ENCODE assay signal across 14 cellular contexts in genomic region chr7:158730383-158731055, GRCh38. TPM values are rescaled to one million over a fixed set of nuclear protein-coding genes. Genes with fewer than 3 reads are reported as not detected.
DNase-seq lines count a peak whose midpoint lies in the region; ATAC-seq and TF ChIP-seq lines count a peak whose summit lies in the region.
"Had no signal": no experiment of that assay in that cellular context is flagged by ENCODE, and none has a peak within 500 bp of the region (broad histone marks: within the 10 kb centered on the region; RNA-seq: fewer than 3 reads in every experiment).

No MANE protein-coding gene starts in this region.

- H3K9me3 Mint-ChIP-seq in H9, result no peaks in the 10 kb centered on the region
- no peaks in the 10 kb centered on the region for H3K9me3 Mint-ChIP-seq in activated CD4-positive, alpha-beta memory T cell treated with anti-CD3 and anti-CD28 coated beads for 36 hours
- H3K9me3 Mint-ChIP-seq in osteocyte (ENCODE audit: unreplicated experiment), result peaks cover under 1% of the 10 kb centered on the region

- peak; percentile 37 for TF ChIP-seq EP300 in esophagus muscularis mucosa (IDR thresholded peaks at IDR 0.05)

- H2BK12ac ChIP-seq in H9 (ENCODE audit: insufficient read length, low read depth, low read length), result no peak overlapping the region

- no peak for TF ChIP-seq POLR2A in esophagus muscularis mucosa (IDR thresholded peaks at IDR 0.05; ENCODE audit: low read depth)

- H3K9me3 ChIP-seq in H9 (ENCODE audit: control insufficient read depth, low read depth, low read length) (no peaks in the 10 kb centered on the region), esophagus muscularis mucosa (no peaks in the 10 kb centered on the region)
- H3K9me3 ChIP-seq: thoracic aorta had no signal

- TF ChIP-seq CTCF in H9 (conservative IDR thresholded peaks at IDR 0.05) (no peak), esophagus muscularis mucosa (IDR thresholded peaks at IDR 0.05) (no peak), osteocyte (IDR thresholded peaks at IDR 0.05) (no peak), foreskin keratinocyte (conservative IDR thresholded peaks at IDR 0.05) (no peak)

- no peak overlapping the region for H3K18ac ChIP-seq in H9 (ENCODE audit: insufficient read length, low read depth, low read length)

- no peak overlapping the region for H4K8ac ChIP-seq in H9 (replicated peaks; ENCODE audit: insufficient read length, low read depth, low read length)

- no peak overlapping the region for H3K4me2 ChIP-seq in H9 (ENCODE audit: insufficient read depth, insufficient read length, low read length)

- WGBS in H9 (ENCODE audit: extremely low coverage, insufficient read length, low lambda C conversion rate), result no CpG with 5 or more reads among the region's 18 CpGs
- 45% methylated on average over 18 of the region's 18 CpGs for WGBS in esophagus muscularis mucosa

- H2BK5ac ChIP-seq in H9 (ENCODE audit: insufficient read length, low read length), result no peak overlapping the region

- no peak overlapping the region for H4K91ac ChIP-seq in H9 (ENCODE audit: insufficient read length, low read depth, low read length)

- no peak for DNase-seq in H9
- DNase-seq in activated CD4-positive, alpha-beta memory T cell treated with anti-CD3 and anti-CD28 coated beads for 36 hours, result no peak
- DNase-seq in esophagus muscularis mucosa (ENCODE audit: extremely low spot score), result no peak
- DNase-seq in osteocyte (ENCODE audit: extremely low spot score, unreplicated experiment), result no peak
- DNase-seq in kidney tubule cell (ENCODE audit: low spot score), result no peak
- DNase-seq in foreskin keratinocyte, result no peak
- DNase-seq in NAMALWA (ENCODE audit: low spot score), result no peak
- DNase-seq: amniotic stem cell; CD4-positive, alpha-beta memory T cell; effector memory CD4-positive, alpha-beta T cell; MM.1S; NCI-H345 had no signal

- no peak overlapping the region for H2AK5ac ChIP-seq in H9 (ENCODE audit: insufficient read length, low read length)

- H3K23me2 ChIP-seq in H9 (ENCODE audit: insufficient read length, low read depth, low read length, poor library complexity, severe bottlenecking), result no peaks in the 10 kb centered on the region

- H4K20me1 ChIP-seq in H9 (ENCODE audit: control insufficient read depth, insufficient read depth, insufficient read length), result no peaks in the 10 kb centered on the region

- peaks cover 11 to 39% of the 10 kb centered on the region in 2 experiments for H3K4me1 Mint-ChIP-seq in H9
- peaks cover 2% of the 10 kb centered on the region for H3K4me1 Mint-ChIP-seq in activated CD4-positive, alpha-beta memory T cell treated with anti-CD3 and anti-CD28 coated beads for 36 hours (ENCODE audit: low read depth)
- no peaks in the 10 kb centered on the region for H3K4me1 Mint-ChIP-seq in osteocyte (ENCODE audit: unreplicated experiment)

- H3K27ac ChIP-seq in H9 (ENCODE audit: insufficient read length, low read depth, low read length), result no peak overlapping the region
- peak overlapping the region; percentile 44 to 79 (median 62) for H3K27ac ChIP-seq in esophagus muscularis mucosa (replicated peaks in 1 of 4)
- no peak overlapping the region for H3K27ac ChIP-seq in foreskin keratinocyte
- H3K27ac ChIP-seq: skin epidermis, thoracic aorta had no signal

- no peaks in the 10 kb centered on the region for H3K27me3 Mint-ChIP-seq in H9 (ENCODE audit: low read depth)
- no peaks in the 10 kb centered on the region for H3K27me3 Mint-ChIP-seq in activated CD4-positive, alpha-beta memory T cell treated with anti-CD3 and anti-CD28 coated beads for 36 hours
- H3K27me3 Mint-ChIP-seq in osteocyte (ENCODE audit: unreplicated experiment), result no peaks in the 10 kb centered on the region
- H3K27me3 Mint-ChIP-seq: CD4-positive, alpha-beta memory T cell had no signal

- H2BK15ac ChIP-seq in H9 (ENCODE audit: low read depth, low read length), result no peak overlapping the region

- H3K9ac ChIP-seq in H9 (ENCODE audit: extremely low read depth, insufficient read length, low read length), result no peak overlapping the region

- ATAC-seq in foreskin keratinocyte, result no peak

- no peak overlapping the region for H3K4ac ChIP-seq in H9 (ENCODE audit: low read depth, low read length)

- H4K5ac ChIP-seq in H9 (ENCODE audit: insufficient read length, low read depth, low read length), result no peak overlapping the region

- no peaks in the 10 kb centered on the region; the same call in 1 of the 2 replicates for H3K4me1 ChIP-seq in H9 (ENCODE audit: insufficient read depth, low read length)
- peaks cover 0 to 21% (median 5%) of the 10 kb centered on the region in 4 donors for H3K4me1 ChIP-seq in esophagus muscularis mucosa
- H3K4me1 ChIP-seq in foreskin keratinocyte, result no peaks in the 10 kb centered on the region

- no peak overlapping the region for H3T11ph ChIP-seq in H9 (ENCODE audit: low read length)

- CTCF ChIA-PET in activated CD4-positive, alpha-beta memory T cell treated with anti-CD3 and anti-CD28 coated beads for 36 hours (lab: Charles Lee), result interaction anchor here (0.6 kb wide), 1 partner anchor 136 kb away, joined by 3 read pairs; no protein-coding TSS in a partner anchor

- H3K23ac ChIP-seq in H9 (ENCODE audit: insufficient read length, low read depth, low read length), result no peak overlapping the region

- intact Hi-C loops in activated CD4-positive, alpha-beta memory T cell treated with anti-CD3 and anti-CD28 coated beads for 36 hours (cut with micrococcal nuclease), result no loop called here
- intact Hi-C loops in esophagus muscularis mucosa (cut with DNase I), result no loop called here

- POLR2A ChIA-PET in activated CD4-positive, alpha-beta memory T cell treated with anti-CD3 and anti-CD28 coated beads for 36 hours (lab: Charles Lee), result no interaction called here

- no peak overlapping the region for H2BK20ac ChIP-seq in H9 (ENCODE audit: low read depth, low read length, poor library complexity, severe bottlenecking)

- H3K36me3 Mint-ChIP-seq in H9 (ENCODE audit: insufficient read depth in 1 of 3, low read depth in 3 of 3), result peaks cover 3 to 29% (median 28%) of the 10 kb centered on the region in 3 experiments; a peak in 5 of 7 replicates
- H3K36me3 Mint-ChIP-seq in activated CD4-positive, alpha-beta memory T cell treated with anti-CD3 and anti-CD28 coated beads for 36 hours, result peaks cover 18% of the 10 kb centered on the region
- H3K36me3 Mint-ChIP-seq in osteocyte (ENCODE audit: unreplicated experiment), result peaks cover 46% of the 10 kb centered on the region

- no peak overlapping the region for H2BK120ac ChIP-seq in H9 (ENCODE audit: low read depth, low read length, poor library complexity, severe bottlenecking)

- H3K14ac ChIP-seq in H9 (ENCODE audit: insufficient read depth, low read length), result no peak overlapping the region

- H3K27me3 ChIP-seq in H9 (ENCODE audit: insufficient read depth, low read length) (no peaks in the 10 kb centered on the region), esophagus muscularis mucosa (no peaks in the 10 kb centered on the region), foreskin keratinocyte (no peaks in the 10 kb centered on the region)

- H3K79me2 ChIP-seq in H9 (ENCODE audit: insufficient read depth, low read length), result no peaks in the 10 kb centered on the region

- no peaks in the 10 kb centered on the region for H3K79me1 ChIP-seq in H9 (ENCODE audit: insufficient read depth, low read depth, low read length, poor library complexity, severe bottlenecking)

- H3K56ac ChIP-seq in H9 (ENCODE audit: insufficient read length, low read depth, low read length), result no peak overlapping the region

- H3K27ac Mint-ChIP-seq in H9 (peak overlapping the region in 2 of 3 experiments; percentile 1 to 16; a peak in 3 of 7 replicates), osteocyte (ENCODE audit: unreplicated experiment) (peak overlapping the region; percentile 9)
- H3K27ac Mint-ChIP-seq in activated CD4-positive, alpha-beta memory T cell treated with anti-CD3 and anti-CD28 coated beads for 36 hours, result peak overlapping the region; percentile 33

- H2AFZ ChIP-seq in H9 (ENCODE audit: low read length), result no peak overlapping the region

- H3K4me3 Mint-ChIP-seq in H9 (no peak overlapping the region), osteocyte (ENCODE audit: unreplicated experiment) (no peak overlapping the region)
- H3K4me3 Mint-ChIP-seq in activated CD4-positive, alpha-beta memory T cell treated with anti-CD3 and anti-CD28 coated beads for 36 hours, result no peak overlapping the region
- H3K4me3 Mint-ChIP-seq: CD4-positive, alpha-beta memory T cell had no signal

- H3K36me3 ChIP-seq in esophagus muscularis mucosa, result peaks cover 19 to 61% (median 54%) of the 10 kb centered on the region in 4 donors

- no peak overlapping the region for H3K4me3 ChIP-seq in esophagus muscularis mucosa
- H3K4me3 ChIP-seq: skin epidermis, thoracic aorta had no signal

RNA-seq across cellular contexts. Expression of gene NCAPG2, which starts 25.9 kb away (rescaled TPM):
- total RNA-seq in H9 (2021), result 98.6 and 99.4 TPM in 2 replicates
- total RNA-seq in activated CD4-positive, alpha-beta memory T cell treated with anti-CD3 and anti-CD28 coated beads for 36 hours, result 100 to 1,000 TPM; 145 to 149 TPM
- total RNA-seq in esophagus muscularis mucosa, result 1 to 10 TPM; 4.2 to 6.2 (median 4.4) TPM
- total RNA-seq in osteocyte, result 17.9 and 19.9 TPM in 2 replicates
- total RNA-seq in foreskin keratinocyte, result 38.1 and 43.7 TPM in 2 replicates
- polyA plus RNA-seq in foreskin keratinocyte, result 13.1 and 18.2 TPM in 2 replicates

Comparison
In these comparisons a context has a peak if more than half of its experiments do, and no peak if none do; other contexts are left out.
1. H3K27ac ChIP-seq: peak in esophagus muscularis mucosa (4 of 4); none in H9 (single experiment) and foreskin keratinocyte (single experiment).
2. Peak in every context shown above with its lines, with median percentiles within 50 percentile points of each other: H3K27ac Mint-ChIP-seq.